Comparison of ENCODE assay signal across 11 cellular contexts in the genomic region with DNA sequence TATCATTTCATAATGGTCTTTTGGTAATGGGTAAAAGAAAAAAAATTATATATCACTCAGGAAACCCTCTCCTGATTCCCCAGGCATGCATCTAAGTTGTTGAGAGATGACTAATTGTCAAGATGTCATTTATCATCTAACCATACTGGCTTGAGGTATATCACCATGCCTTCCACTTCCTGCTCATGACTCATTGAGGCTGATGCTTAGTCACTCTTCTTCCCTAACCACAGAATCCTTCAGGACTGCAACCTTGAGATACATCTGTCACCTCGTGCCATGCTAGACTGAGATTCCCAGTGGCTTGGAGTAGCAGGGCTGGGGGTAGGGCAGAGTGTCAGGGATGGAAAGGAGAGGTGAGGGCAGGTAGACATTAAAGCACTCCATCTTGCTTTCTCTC.
A peak's percentile ranks its signal among the peaks of the same experiment; 100 is the strongest.
DNase-seq lines count a peak whose midpoint lies in the region; ATAC-seq, FAIRE-seq and TF ChIP-seq lines count a peak whose summit lies in the region.
"Had no signal": no experiment of that assay in that cellular context is flagged by ENCODE, and none has a peak within 500 bp of the region (broad histone marks: within the 10 kb centered on the region; RNA-seq: fewer than 3 reads in every experiment).

No MANE protein-coding gene starts in this region.

- dilution Hi-C loops in mammary epithelial cell (cut with HindIII; ENCODE audit: low sequenced_read_pairs), result no loop called here

- no peak for TF ChIP-seq POLR2A in esophagus squamous epithelium (IDR thresholded peaks at IDR 0.05)

- ATAC-seq in GM19467 (IDR thresholded peaks at IDR 0.05; ENCODE audit: unreplicated experiment) (peak; percentile 65), GM19351 (IDR thresholded peaks at IDR 0.05; ENCODE audit: unreplicated experiment) (no peak), GM21526 (IDR thresholded peaks at IDR 0.05; ENCODE audit: low FRiP score, unreplicated experiment) (no peak)

- peak; percentile 98 for DNase-seq in M059J (ENCODE audit: low read depth)
- DNase-seq in mammary epithelial cell, result peak; percentile 97
- peak; percentile 39 for DNase-seq in pulmonary artery endothelial cell (ENCODE audit: low read depth, low spot score)
- DNase-seq in small intestine, result no peak
- DNase-seq in esophagus squamous epithelium (lab: John Stamatoyannopoulos, UW), result no peak
- DNase-seq: activated CD8-positive, alpha-beta memory T cell treated with anti-CD3 and anti-CD28 coated beads, Interleukin-2, amount 50 U/mL, for 4 hours; NCI-H146; stimulated activated CD4-positive, alpha-beta T cell treated with anti-CD3 and anti-CD28 coated beads, Interleukin-12 subunit alpha, Interleukin-12 subunit beta, amount 100 ng/mL, for 4 hours had no signal

- intact Hi-C loops in mammary epithelial cell (cut with micrococcal nuclease), result loop anchor here (5.0 kb wide), 1 partner anchor 73 kb away; no protein-coding TSS in a partner anchor
- intact Hi-C loops in esophagus squamous epithelium (cut with DNase I), result no loop called here

- WGBS in mammary epithelial cell (ENCODE audit: low coverage, missing lambda C conversion rate), result 0% methylated on average over 1 of the region's 1 CpG
- 13 to 48% (median 15%) methylated on average over 1 of the region's 1 CpG for WGBS in small intestine, 3 donors
- 13 to 21% methylated on average over 1 of the region's 1 CpG for WGBS in esophagus squamous epithelium, 2 donors

- no peaks in the 10 kb centered on the region for H3K79me2 ChIP-seq in mammary epithelial cell (ENCODE audit: insufficient read depth, low read length)

- BruUV-seq in mammary epithelial cell (replicated peaks; lab: Mats Ljungman, UMichigan), result no TSS peak

- in situ Hi-C loops in mammary epithelial cell (cut with MboI; ENCODE audit: low sequenced_read_pairs in 2 of 2), result no loop called here

- no peak overlapping the region for H2AFZ ChIP-seq in mammary epithelial cell (ENCODE audit: low read depth, low read length)

- H3K36me3 ChIP-seq in mammary epithelial cell (ENCODE audit: insufficient read depth, low read length) (no peaks in the 10 kb centered on the region), small intestine (ENCODE audit: control insufficient read depth in 2 of 2, insufficient read depth in 2 of 2, low read length in 2 of 2) (no peaks in the 10 kb centered on the region), esophagus squamous epithelium (no peaks in the 10 kb centered on the region)

- H3K4me3 ChIP-seq in mammary epithelial cell (replicated peaks in 1 of 3; ENCODE audit: insufficient read depth in 1 of 3, low read depth in 2 of 3, low read length in 3 of 3) (no peak overlapping the region), small intestine (ENCODE audit: low read depth in 1 of 2, low read length in 2 of 2) (no peak overlapping the region), esophagus squamous epithelium (no peak overlapping the region)

- H3K27ac ChIP-seq in mammary epithelial cell (ENCODE audit: insufficient read depth, low read depth, low read length) (peak overlapping the region; percentile 28), small intestine (ENCODE audit: low read depth in 1 of 2, low read length in 1 of 2) (no peak overlapping the region), esophagus squamous epithelium (no peak overlapping the region)

- H3K9ac ChIP-seq in mammary epithelial cell (ENCODE audit: insufficient read depth, low read length), result no peak overlapping the region

- peaks cover 21% of the 10 kb centered on the region for H3K4me1 ChIP-seq in mammary epithelial cell (ENCODE audit: insufficient read depth, low read length)
- H3K4me1 ChIP-seq in small intestine (ENCODE audit: control insufficient read depth in 2 of 2, insufficient read depth in 1 of 2, low read depth in 1 of 2, low read length in 1 of 2), result no peaks in the 10 kb centered on the region
- no peaks in the 10 kb centered on the region for H3K4me1 ChIP-seq in esophagus squamous epithelium

- H3K4me2 ChIP-seq in mammary epithelial cell (ENCODE audit: insufficient read depth, low read depth, low read length), result peak overlapping the region; percentile 48

- H3K9me3 ChIP-seq in mammary epithelial cell (replicated peaks; ENCODE audit: insufficient read depth, low read length) (no peaks in the 10 kb centered on the region), small intestine (ENCODE audit: control insufficient read depth, low read depth) (no peaks in the 10 kb centered on the region), esophagus squamous epithelium (no peaks in the 10 kb centered on the region)

- TF ChIP-seq CTCF in mammary epithelial cell (conservative IDR thresholded peaks at IDR 0.05 in 1 of 2, IDR thresholded peaks at IDR 0.05 in 1 of 2; ENCODE audit: extremely low read depth in 1 of 2, insufficient read depth in 1 of 2, low read depth in 1 of 2, low read length in 2 of 2) (no peak), esophagus squamous epithelium (IDR thresholded peaks at IDR 0.05) (no peak)

- H4K20me1 ChIP-seq in mammary epithelial cell (ENCODE audit: insufficient read depth, low read length), result no peaks in the 10 kb centered on the region

- FAIRE-seq in small intestine (lab: Jason Lieb, UNC), result no peak

- H3K27me3 ChIP-seq in mammary epithelial cell (ENCODE audit: insufficient read depth, low read length) (no peaks in the 10 kb centered on the region), small intestine (ENCODE audit: control insufficient read depth in 2 of 2, insufficient read depth in 2 of 2, low read length in 2 of 2) (no peaks in the 10 kb centered on the region), esophagus squamous epithelium (no peaks in the 10 kb centered on the region)

- CTCF ChIA-PET in mammary epithelial cell (lab: Charles Lee; ENCODE audit: low non-redundant PET), result no interaction called here

Comparison
In these comparisons a context has a peak if more than half of its experiments do, and no peak if none do; other contexts are left out.
1. DNase-seq: peak in M059J (single experiment), mammary epithelial cell (single experiment) and pulmonary artery endothelial cell (single experiment); none in small intestine (single experiment) and esophagus squamous epithelium (single experiment).